Comparison of ENCODE assay signal across 15 cellular contexts in the genomic region with DNA sequence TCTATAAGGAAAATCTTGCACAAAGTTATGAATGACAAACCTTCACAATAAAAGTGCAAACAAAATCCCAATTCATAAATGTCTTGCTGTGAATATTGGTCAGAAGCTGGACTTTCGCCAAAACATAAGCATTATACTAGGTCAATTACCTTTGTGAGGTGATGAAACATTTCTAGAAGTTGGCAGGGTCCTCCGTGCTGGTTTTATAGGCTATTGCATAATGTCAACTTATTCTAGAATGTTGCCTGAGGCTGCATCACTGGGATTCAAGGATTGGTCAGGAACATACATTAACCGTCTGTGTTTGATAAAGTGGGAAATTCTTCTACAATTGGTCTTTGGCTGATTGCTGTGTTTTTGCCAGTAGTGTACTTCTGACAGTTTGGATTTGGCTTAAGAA. TPM values are rescaled to one million over a fixed set of nuclear protein-coding genes. Genes with fewer than 3 reads are reported as not detected.
DNase-seq lines count a peak whose midpoint lies in the region; ATAC-seq and TF ChIP-seq lines count a peak whose summit lies in the region.
"Had no signal": no experiment of that assay in that cellular context is flagged by ENCODE, and none has a peak within 500 bp of the region (broad histone marks: within the 10 kb centered on the region; RNA-seq: fewer than 3 reads in every experiment).

No MANE protein-coding gene starts in this region.

- BruUV-seq in A673 (replicated peaks; lab: Mats Ljungman, UMichigan) (no TSS peak), IMR-90 (replicated peaks; lab: Mats Ljungman, UMichigan) (no TSS peak)

- H4K20me1 ChIP-seq in IMR-90 (ENCODE audit: insufficient read depth, low read length), result no peaks in the 10 kb centered on the region

- H3K79me1 ChIP-seq in IMR-90 (ENCODE audit: low read depth in 1 of 2, low read length in 2 of 2), result no peaks in the 10 kb centered on the region

- no peak overlapping the region for H3K9ac ChIP-seq in IMR-90 (ENCODE audit: low read depth, low read length)

- no CpG with 5 or more reads among the region's 3 CpGs for WGBS in IMR-90 (ENCODE audit: extremely low coverage in 2 of 2, insufficient read length in 1 of 2), 2 experiments

- no peak overlapping the region for H2AFZ ChIP-seq in IMR-90 (replicated peaks; ENCODE audit: low read length, poor library complexity)

- no peak overlapping the region for H3K18ac ChIP-seq in IMR-90 (ENCODE audit: low read depth, low read length)

- no peak overlapping the region for H4K5ac ChIP-seq in IMR-90 (ENCODE audit: low read depth, low read length)

- H3K4me1 ChIP-seq in A673 (ENCODE audit: insufficient read depth, low read length, poor library complexity, severe bottlenecking) (no peaks in the 10 kb centered on the region), IMR-90 (ENCODE audit: control insufficient read depth, insufficient read depth, low read length) (peaks cover 6% of the 10 kb centered on the region; the same call in 1 of the 2 replicates)
- H3K4me1 ChIP-seq: Caco-2 had no signal

- H3K4ac ChIP-seq in IMR-90 (ENCODE audit: low read depth, low read length), result no peak overlapping the region

- H3K9me1 ChIP-seq in IMR-90 (ENCODE audit: insufficient read depth, low read length), result no peaks in the 10 kb centered on the region

- H4K91ac ChIP-seq in IMR-90 (ENCODE audit: insufficient read depth, low read depth, low read length), result no peak overlapping the region

- H3K4me3 ChIP-seq in A673 (ENCODE audit: low read depth, low read length, poor library complexity, severe bottlenecking) (no peak overlapping the region), IMR-90 (ENCODE audit: insufficient read depth, low read depth, low read length) (no peak overlapping the region), dorsolateral prefrontal cortex (no peak overlapping the region)

- H4K8ac ChIP-seq in IMR-90 (ENCODE audit: low read depth in 2 of 2, low read length in 2 of 2), result no peak overlapping the region

- no peak overlapping the region for H2BK15ac ChIP-seq in IMR-90 (ENCODE audit: low read depth, low read length)

- no peak overlapping the region for H2BK120ac ChIP-seq in IMR-90 (ENCODE audit: low read depth, low read length)

- no peak overlapping the region for H2AK5ac ChIP-seq in IMR-90 (ENCODE audit: low read depth, low read length)

- intact Hi-C loops in A673 (cut with micrococcal nuclease; ENCODE audit: unreplicated experiment) (no loop called here), IMR-90 (cut with micrococcal nuclease) (no loop called here), dorsolateral prefrontal cortex (cut with DNase I) (no loop called here)

- H3K9me3 ChIP-seq in A673 (ENCODE audit: low read depth, low read length, poor library complexity, severe bottlenecking) (no peaks in the 10 kb centered on the region), IMR-90 (ENCODE audit: control insufficient read depth, insufficient read depth, low read length) (no peaks in the 10 kb centered on the region)
- H3K9me3 ChIP-seq: Caco-2 had no signal

- H3K23ac ChIP-seq in IMR-90 (ENCODE audit: low read depth, low read length), result no peak overlapping the region

- H2BK20ac ChIP-seq in IMR-90 (ENCODE audit: low read depth, low read length), result no peak overlapping the region

- DNase-seq in A673 (ENCODE audit: low spot score) (peak; percentile 10), IMR-90 (no peak), NCI-H460 (ENCODE audit: extremely low read depth, low read depth) (peak; percentile 26), epithelial cell of prostate (ENCODE audit: low read depth, low spot score) (peak; percentile 63), AG20443 (ENCODE audit: low spot score) (no peak), dorsolateral prefrontal cortex (no peak), caudate nucleus (lab: John Stamatoyannopoulos, UW) (no peak)
- DNase-seq: activated CD4-positive, alpha-beta T cell treated with anti-CD3 and anti-CD28 coated beads, Interleukin-2, amount 10 ng/mL, durations not matched to agents 24 days and 14 days; activated T-cell treated with anti-CD3 and anti-CD28 coated beads, Interleukin-2, amount 50 U/mL, for 72 hours; aorta; Caco-2; dermis blood vessel endothelial cell; H7; NCI-H510A had no signal

- H2AK9ac ChIP-seq in IMR-90 (replicated peaks; ENCODE audit: low read depth, low read length, poor library complexity), result no peak overlapping the region

- H3K27ac ChIP-seq in A673 (ENCODE audit: low read depth, low read length, poor library complexity, severe bottlenecking) (no peak overlapping the region), IMR-90 (ENCODE audit: insufficient read depth, low read length) (no peak overlapping the region), epithelial cell of prostate (peak overlapping the region; percentile 2), dorsolateral prefrontal cortex (no peak overlapping the region), caudate nucleus (ENCODE audit: low read depth, low read length) (no peak overlapping the region)

- CTCF ChIA-PET in A673 (lab: Charles Lee), result no interaction called here
- CTCF ChIA-PET in IMR-90 (lab: Yijun Ruan, JAX), result no interaction called here

- POLR2A ChIA-PET in A673 (lab: Charles Lee; ENCODE audit: low non-redundant PET) (no interaction called here), IMR-90 (lab: Charles Lee; ENCODE audit: unreplicated experiment) (no interaction called here)

- TF ChIP-seq RAD21 in IMR-90 (IDR thresholded peaks at IDR 0.05; ENCODE audit: low read length), result no peak

- H3K56ac ChIP-seq in IMR-90 (ENCODE audit: extremely low read depth, insufficient read depth, low read length), result no peak overlapping the region

- no peak for TF ChIP-seq POLR2A in IMR-90 (IDR thresholded peaks at IDR 0.05; ENCODE audit: low read depth, low read length)

- dilution Hi-C loops in IMR-90 (cut with HindIII; ENCODE audit: low sequenced_read_pairs, unreplicated experiment), result no loop called here

- H3K4me2 ChIP-seq in IMR-90 (ENCODE audit: low read depth, low read length), result no peak overlapping the region

- in situ Hi-C loops in IMR-90 (cut with MboI; ENCODE audit: low sequenced_read_pairs), result no loop called here

- no peak overlapping the region for H3K14ac ChIP-seq in IMR-90 (replicated peaks; ENCODE audit: low read depth, low read length)

- H2BK5ac ChIP-seq in IMR-90 (ENCODE audit: low read depth, low read length, poor library complexity, severe bottlenecking), result no peak overlapping the region

- TF ChIP-seq CTCF in A673 (conservative IDR thresholded peaks at IDR 0.05; ENCODE audit: low read depth, low read length) (no peak), IMR-90 (conservative IDR thresholded peaks at IDR 0.05; ENCODE audit: low read depth, low read length) (no peak), dorsolateral prefrontal cortex (IDR thresholded peaks at IDR 0.05 in 54 of 56, conservative IDR thresholded peaks at IDR 0.05 in 2 of 56; ENCODE audit: low read depth in 1 of 56, partially characterized antibody in 56 of 56) (no peak)

- H3K36me3 ChIP-seq in A673 (ENCODE audit: insufficient read depth, low read length, poor library complexity, severe bottlenecking) (no peaks in the 10 kb centered on the region), IMR-90 (ENCODE audit: control insufficient read depth, insufficient read depth, low read length) (no peaks in the 10 kb centered on the region)

- H3K27me3 ChIP-seq in A673 (replicated peaks; ENCODE audit: insufficient read depth, low read depth, low read length, poor library complexity) (no peaks in the 10 kb centered on the region), IMR-90 (ENCODE audit: control insufficient read depth, insufficient read depth, low read length) (peaks cover 2% of the 10 kb centered on the region), dorsolateral prefrontal cortex (peaks cover 0 to 2% (median 0%) of the 10 kb centered on the region in 45 donors)

- ATAC-seq in IMR-90 (ENCODE audit: low read depth) (no peak), HG03139 (IDR thresholded peaks at IDR 0.05; ENCODE audit: unreplicated experiment) (no peak)
- ATAC-seq: activated T-cell treated with anti-CD3 and anti-CD28 coated beads, Interleukin-2, amount 50 U/mL, for 72 hours had no signal

TF ChIP-seq in IMR-90, 13 proteins besides CTCF, POLR2A, EP300 and RAD21:
- TF ChIP-seq CHD1 (IDR thresholded peaks at IDR 0.05; ENCODE audit: low read depth, low read length) (no peak), MAFK (IDR thresholded peaks at IDR 0.05; ENCODE audit: low read depth, low read length) (no peak), RFX5 (IDR thresholded peaks at IDR 0.05; ENCODE audit: low read depth, low read length) (no peak), CEBPB (IDR thresholded peaks at IDR 0.05; ENCODE audit: low read depth, low read length) (0 out of 2 replicates have a peak, but pooled peaks have one; percentile 18)

RNA-seq across cellular contexts. Expression of a gene that starts 49.8 kb away (rescaled TPM):
- total RNA-seq in A673 (2021) (5.0 and 5.7 TPM in 2 replicates), IMR-90 (2012; rRNA removed) (14.2 and 20.6 TPM in 2 replicates), dorsolateral prefrontal cortex (10 to 100 TPM in 118 of 120 experiments, 1 to 10 TPM in 2; 8.5 to 32.5 (median 20.2) TPM)
- 3.2 and 3.3 TPM in 2 replicates for polyA plus RNA-seq in IMR-90 (2012; rRNA removed)
- 0.88 and 1.4 TPM in 2 replicates for polyA plus RNA-seq in IMR-90 (2012; cell fraction: cytosol; rRNA removed)
- polyA plus RNA-seq in IMR-90 (2012; cell fraction: nucleus; rRNA removed; ENCODE audit: low replicate concordance), result 0.29 and 2.1 TPM in 2 replicates
- total RNA-seq in NCI-H460 (2014; rRNA removed; shearing (Covaris generic)), result 1.4 and 1.8 TPM in 2 replicates
- polyA plus RNA-seq in NCI-H460 (2014; cell fraction: nucleus; rRNA removed), result 0.74 TPM in 1 of 2 replicates, not detected in the other
- total RNA-seq: dermis blood vessel endothelial cell had no signal

Comparison
In these comparisons a context has a peak if more than half of its experiments do, and no peak if none do; other contexts are left out.
1. DNase-seq: peak in A673 (single experiment), NCI-H460 (single experiment) and epithelial cell of prostate (single experiment); none in IMR-90 (single experiment), AG20443 (single experiment), dorsolateral prefrontal cortex (0 of 10) and caudate nucleus (0 of 61).